Comparison of ENCODE assay signal across 18 cellular contexts in the genomic region with DNA sequence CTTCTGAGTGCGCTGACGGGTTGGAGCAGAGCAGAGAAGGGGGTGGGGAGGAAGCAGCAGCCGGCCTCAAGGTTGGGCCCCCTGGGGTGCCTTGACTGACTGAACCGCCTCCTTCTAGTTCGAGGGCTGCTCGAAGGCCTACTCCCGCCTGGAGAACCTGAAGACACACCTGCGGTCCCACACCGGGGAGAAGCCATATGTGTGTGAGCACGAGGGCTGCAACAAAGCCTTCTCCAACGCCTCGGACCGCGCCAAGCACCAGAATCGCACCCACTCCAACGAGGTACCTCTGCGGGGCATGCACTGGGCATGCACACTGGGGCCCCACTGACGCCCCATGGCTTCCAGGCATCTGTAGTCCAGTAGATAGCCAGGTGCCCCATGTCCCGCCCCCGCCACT.
"Had no signal": no experiment of that assay in that cellular context is flagged by ENCODE, and none has a peak within 500 bp of the region (broad histone marks: within the 10 kb centered on the region; RNA-seq: fewer than 3 reads in every experiment).

No MANE protein-coding gene starts in this region.

- H3K4me1 Mint-ChIP-seq: activated B cell treated with CpG ODN at 0.5 μM for 24 hours; activated CD4-positive, alpha-beta memory T cell treated with anti-CD3 and anti-CD28 coated beads, Interleukin-2, amount 10 ng/mL, durations not matched to agents 7 days and 5 days; activated naive CD8-positive, alpha-beta T cell treated with anti-CD3 and anti-CD28 coated beads, Interleukin-2, amount 10 ng/mL, durations not matched to agents 7 days and 5 days; naive thymus-derived CD4-positive, alpha-beta T cell; neural progenitor cell had no signal

- H3K9ac ChIP-seq: neural progenitor cell had no signal

- H3K36me3 Mint-ChIP-seq: activated naive CD8-positive, alpha-beta T cell treated with anti-CD3 and anti-CD28 coated beads, Interleukin-2, amount 10 ng/mL, durations not matched to agents 7 days and 5 days; naive thymus-derived CD4-positive, alpha-beta T cell had no signal

- H3K27ac Mint-ChIP-seq: activated B cell treated with CpG ODN at 0.5 μM for 24 hours; activated CD4-positive, alpha-beta memory T cell treated with anti-CD3 and anti-CD28 coated beads, Interleukin-2, amount 10 ng/mL, durations not matched to agents 7 days and 5 days; activated naive CD4-positive, alpha-beta T cell treated with anti-CD3 and anti-CD28 coated beads for 36 hours; activated naive CD8-positive, alpha-beta T cell treated with anti-CD3 and anti-CD28 coated beads, Interleukin-2, amount 10 ng/mL, durations not matched to agents 7 days and 5 days; activated T-cell treated with anti-CD3 and anti-CD28 coated beads, Interleukin-2, amount 50 U/mL, for 72 hours; naive thymus-derived CD4-positive, alpha-beta T cell; T-helper 1 cell treated with Interleukin-12 subunit alpha and Interleukin-12 subunit beta and Interleukin-4 antibody, amounts not matched to agents 30 μg/mL and 1 μg/mL, for 36 hours had no signal

- H3K4me2 ChIP-seq: neural progenitor cell had no signal

- H3K4me1 ChIP-seq: neural progenitor cell, prostate gland, upper lobe of left lung had no signal

- H3K9me3 Mint-ChIP-seq: activated B cell treated with CpG ODN at 0.5 μM for 24 hours; activated naive CD4-positive, alpha-beta T cell treated with anti-CD3 and anti-CD28 coated beads for 36 hours; activated naive CD8-positive, alpha-beta T cell treated with anti-CD3 and anti-CD28 coated beads, Interleukin-2, amount 10 ng/mL, durations not matched to agents 7 days and 5 days; activated T-cell treated with anti-CD3 and anti-CD28 coated beads, Interleukin-2, amount 50 U/mL, for 72 hours; neural progenitor cell; T-helper 1 cell treated with Interleukin-12 subunit alpha and Interleukin-12 subunit beta and Interleukin-4 antibody, amounts not matched to agents 30 μg/mL and 1 μg/mL, for 36 hours had no signal

- H3K36me3 ChIP-seq: neural progenitor cell, prostate gland had no signal

- H3K27me3 Mint-ChIP-seq: activated B cell treated with CpG ODN at 0.5 μM for 24 hours; activated CD4-positive, alpha-beta memory T cell treated with anti-CD3 and anti-CD28 coated beads, Interleukin-2, amount 10 ng/mL, durations not matched to agents 7 days and 5 days; activated naive CD8-positive, alpha-beta T cell treated with anti-CD3 and anti-CD28 coated beads, Interleukin-2, amount 10 ng/mL, durations not matched to agents 7 days and 5 days; naive thymus-derived CD4-positive, alpha-beta T cell had no signal

- H3K9me3 ChIP-seq: prostate gland, upper lobe of left lung had no signal

- H2AFZ ChIP-seq: neural progenitor cell had no signal

- H3K27me3 ChIP-seq: neural progenitor cell, upper lobe of left lung had no signal

- H3K4me3 Mint-ChIP-seq: activated B cell treated with CpG ODN at 0.5 μM for 24 hours; activated CD4-positive, alpha-beta memory T cell treated with anti-CD3 and anti-CD28 coated beads, Interleukin-2, amount 10 ng/mL, durations not matched to agents 7 days and 5 days; activated naive CD4-positive, alpha-beta T cell treated with anti-CD3 and anti-CD28 coated beads for 36 hours; activated naive CD8-positive, alpha-beta T cell treated with anti-CD3 and anti-CD28 coated beads, Interleukin-2, amount 10 ng/mL, durations not matched to agents 7 days and 5 days; activated T-cell treated with anti-CD3 and anti-CD28 coated beads, Interleukin-2, amount 50 U/mL, for 72 hours; naive thymus-derived CD4-positive, alpha-beta T cell; neural progenitor cell; T-helper 1 cell treated with Interleukin-12 subunit alpha and Interleukin-12 subunit beta and Interleukin-4 antibody, amounts not matched to agents 30 μg/mL and 1 μg/mL, for 36 hours had no signal

- H3K4me3 ChIP-seq: coronary artery, neural progenitor cell, prostate gland, upper lobe of left lung had no signal

- H3K27ac ChIP-seq: coronary artery, epithelial cell of prostate, neural progenitor cell, prostate gland, upper lobe of left lung had no signal

- DNase-seq: activated B cell treated with CpG ODN at 0.5 μM for 24 hours; activated CD4-positive, alpha-beta memory T cell treated with anti-CD3 and anti-CD28 coated beads, Interleukin-2, amount 10 ng/mL, durations not matched to agents 7 days and 5 days; activated CD4-positive, alpha-beta T cell treated with anti-CD3 and anti-CD28 coated beads for 4 hours; activated effector memory CD4-positive, alpha-beta T cell treated with Interleukin-2 at 50 U/mL for 16 hours; activated naive CD4-positive, alpha-beta T cell treated with anti-CD3 and anti-CD28 coated beads for 36 hours; activated naive CD8-positive, alpha-beta T cell treated with anti-CD3 and anti-CD28 coated beads, Interleukin-2, amount 10 ng/mL, durations not matched to agents 7 days and 5 days; activated T-cell treated with anti-CD3 and anti-CD28 coated beads, Interleukin-2, amount 50 U/mL, for 72 hours; amniotic stem cell; stimulated activated CD4-positive, alpha-beta T cell treated with anti-CD3 and anti-CD28 coated beads, Interleukin-4, amount 100 ng/mL, for 4 hours; stimulated activated naive CD8-positive, alpha-beta T cell treated with anti-CD3 and anti-CD28 coated beads, Interleukin-15, Interleukin-2, amounts not matched to agents 100 U/mL and 50 U/mL, for 24 hours; T1000 had no signal
